ENCODE assay signal across 1 cellular context in the genomic region with DNA sequence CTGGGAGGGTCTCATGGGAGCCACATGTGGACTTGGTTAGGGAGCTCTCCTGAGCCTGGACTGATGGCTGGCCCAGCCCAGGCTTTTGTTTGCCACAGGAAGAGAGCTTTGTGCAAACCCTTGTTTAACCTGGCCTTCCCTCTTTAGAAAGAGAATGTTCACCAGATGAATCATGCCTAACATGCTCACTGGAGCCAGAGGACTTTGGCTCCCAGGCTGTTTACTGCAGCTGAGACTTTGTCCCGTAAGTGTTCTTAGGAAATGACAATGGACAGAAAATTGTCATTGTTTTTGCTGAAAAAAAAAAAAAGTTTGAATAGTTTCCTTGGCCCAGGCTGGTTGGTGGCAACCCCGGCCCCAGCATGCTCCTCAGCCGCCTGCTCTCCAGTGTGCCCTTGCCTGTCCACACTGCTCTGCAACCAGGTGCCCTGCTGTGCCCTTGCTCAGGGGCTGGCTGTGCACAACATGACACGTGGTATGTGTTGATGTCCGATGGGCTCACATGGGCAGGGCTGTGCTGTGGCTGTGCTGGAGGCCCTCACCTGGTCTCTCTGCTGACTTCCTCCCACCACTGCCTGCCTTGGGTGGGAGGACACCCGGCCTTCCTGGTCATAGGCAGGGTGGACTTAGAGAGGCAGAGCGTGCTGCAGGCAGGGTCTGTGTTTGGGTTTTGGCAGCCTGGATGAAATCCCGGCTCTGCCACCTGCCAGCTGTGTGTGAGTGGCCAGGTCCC.
TF ChIP-seq lines count a peak whose summit lies in the region.

No MANE protein-coding gene starts in this region.

TF ChIP-seq in HepG2, 621 proteins besides CTCF, POLR2A, EP300 and RAD21 (continued from another document and continues in another):
- TF ChIP-seq KDM5A (IDR thresholded peaks at IDR 0.05; ENCODE audit: borderline replicate concordance, low read length) (no peak), TBL1XR1 (IDR thresholded peaks at IDR 0.05; ENCODE audit: borderline replicate concordance, low read length, partially characterized antibody) (no peak), KMT2A (CRISPR knock-in tag; IDR thresholded peaks at IDR 0.05) (no peak), NCOA5 (CRISPR knock-in tag; IDR thresholded peaks at IDR 0.05) (no peak), ARNT2 (CRISPR knock-in tag; IDR thresholded peaks at IDR 0.05; ENCODE audit: low read depth) (peak; percentile 51; the same call in 1 of the 2 replicates), SRSF9 (IDR thresholded peaks at IDR 0.05; ENCODE audit: borderline replicate concordance, insufficient read depth, low read depth, low read length, poor library complexity, severe bottlenecking) (no peak), ZSCAN22 (CRISPR knock-in tag; IDR thresholded peaks at IDR 0.05) (peak; percentile 54; the same call in 1 of the 2 replicates), RBM22 (optimal IDR thresholded peaks at IDR 0.05; ENCODE audit: low read length) (no peak), IRF2 (CRISPR knock-in tag; IDR thresholded peaks at IDR 0.05) (peak; percentile 75; the same call in 1 of the 2 replicates), MAFK (conservative IDR thresholded peaks at IDR 0.05 in 1 of 2, IDR thresholded peaks at IDR 0.05 in 1 of 2; ENCODE audit: low read length in 2 of 2) (peak in 1 of 2 experiments; percentile 43; a peak in 2 of 4 replicates), RARA (CRISPR knock-in tag; IDR thresholded peaks at IDR 0.05) (peak; percentile 75), PTBP1 (IDR thresholded peaks at IDR 0.05; ENCODE audit: low read depth, low read length, poor library complexity, severe bottlenecking) (no peak), TAF15 (IDR thresholded peaks at IDR 0.05; ENCODE audit: low read depth, low read length, poor library complexity, severe bottlenecking) (no peak), ZNF558 (CRISPR knock-in tag; IDR thresholded peaks at IDR 0.05; ENCODE audit: borderline replicate concordance) (no peak), ZFP1 (CRISPR knock-in tag; IDR thresholded peaks at IDR 0.05) (0 out of 2 replicates have a peak, but pooled peaks have one; percentile 2), SUZ12 (IDR thresholded peaks at IDR 0.05; ENCODE audit: low read depth, low read length) (no peak), TAF1 (CRISPR knock-in tag; IDR thresholded peaks at IDR 0.05) (no peak; the same call in 1 of the 2 replicates), ZNF543 (CRISPR knock-in tag; IDR thresholded peaks at IDR 0.05) (peak; percentile 91), ZNF326 (CRISPR knock-in tag; IDR thresholded peaks at IDR 0.05; ENCODE audit: borderline replicate concordance) (no peak), ZNF382 (CRISPR knock-in tag; IDR thresholded peaks at IDR 0.05; ENCODE audit: borderline replicate concordance) (no peak), YEATS2 (CRISPR knock-in tag; IDR thresholded peaks at IDR 0.05; ENCODE audit: borderline replicate concordance) (no peak), ZNF569 (CRISPR knock-in tag; IDR thresholded peaks at IDR 0.05; ENCODE audit: borderline replicate concordance) (no peak), KAT2B (IDR thresholded peaks at IDR 0.05; ENCODE audit: borderline replicate concordance, low read depth, low read length) (no peak), JUNB (CRISPR knock-in tag; IDR thresholded peaks at IDR 0.05; ENCODE audit: borderline replicate concordance) (peak; percentile 54; the same call in 1 of the 2 replicates), SRF (IDR thresholded peaks at IDR 0.05; ENCODE audit: low read depth, low read length) (no peak), MATR3 (CRISPR knock-in tag; IDR thresholded peaks at IDR 0.05) (no peak)
- TF ChIP-seq, protein P1, sequence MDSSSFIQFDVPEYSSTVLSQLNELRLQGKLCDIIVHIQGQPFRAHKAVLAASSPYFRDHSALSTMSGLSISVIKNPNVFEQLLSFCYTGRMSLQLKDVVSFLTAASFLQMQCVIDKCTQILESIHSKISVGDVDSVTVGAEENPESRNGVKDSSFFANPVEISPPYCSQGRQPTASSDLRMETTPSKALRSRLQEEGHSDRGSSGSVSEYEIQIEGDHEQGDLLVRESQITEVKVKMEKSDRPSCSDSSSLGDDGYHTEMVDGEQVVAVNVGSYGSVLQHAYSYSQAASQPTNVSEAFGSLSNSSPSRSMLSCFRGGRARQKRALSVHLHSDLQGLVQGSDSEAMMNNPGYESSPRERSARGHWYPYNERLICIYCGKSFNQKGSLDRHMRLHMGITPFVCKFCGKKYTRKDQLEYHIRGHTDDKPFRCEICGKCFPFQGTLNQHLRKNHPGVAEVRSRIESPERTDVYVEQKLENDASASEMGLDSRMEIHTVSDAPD (CRISPR knock-in tag; IDR thresholded peaks at IDR 0.05): no peak
- TF ChIP-seq, protein P2, sequence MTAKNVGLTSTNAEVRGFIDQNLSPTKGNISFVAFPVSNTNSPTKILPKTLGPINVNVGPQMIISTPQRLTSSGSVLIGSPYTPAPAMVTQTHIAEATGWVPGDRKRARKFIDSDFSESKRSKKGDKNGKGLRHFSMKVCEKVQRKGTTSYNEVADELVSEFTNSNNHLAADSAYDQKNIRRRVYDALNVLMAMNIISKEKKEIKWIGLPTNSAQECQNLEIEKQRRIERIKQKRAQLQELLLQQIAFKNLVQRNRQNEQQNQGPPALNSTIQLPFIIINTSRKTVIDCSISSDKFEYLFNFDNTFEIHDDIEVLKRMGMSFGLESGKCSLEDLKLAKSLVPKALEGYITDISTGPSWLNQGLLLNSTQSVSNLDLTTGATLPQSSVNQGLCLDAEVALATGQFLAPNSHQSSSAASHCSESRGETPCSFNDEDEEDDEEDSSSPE (CRISPR knock-in tag; IDR thresholded peaks at IDR 0.05): peak; percentile 60
- TF ChIP-seq, protein P3, sequence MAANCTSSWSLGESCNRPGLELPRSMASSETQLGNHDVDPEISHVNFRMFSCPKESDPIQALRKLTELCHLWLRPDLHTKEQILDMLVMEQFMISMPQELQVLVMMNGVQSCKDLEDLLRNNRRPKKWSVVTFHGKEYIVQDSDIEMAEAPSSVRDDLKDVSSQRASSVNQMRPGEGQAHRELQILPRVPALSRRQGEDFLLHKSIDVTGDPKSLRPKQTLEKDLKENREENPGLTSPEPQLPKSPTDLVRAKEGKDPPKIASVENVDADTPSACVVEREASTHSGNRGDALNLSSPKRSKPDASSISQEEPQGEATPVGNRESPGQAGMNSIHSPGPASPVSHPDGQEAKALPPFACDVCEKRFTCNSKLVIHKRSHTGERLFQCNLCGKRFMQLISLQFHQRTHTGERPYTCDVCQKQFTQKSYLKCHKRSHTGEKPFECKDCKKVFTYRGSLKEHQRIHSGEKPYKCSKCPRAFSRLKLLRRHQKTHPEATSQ (CRISPR knock-in tag; IDR thresholded peaks at IDR 0.05; ENCODE audit: borderline replicate concordance): no peak
- TF ChIP-seq, protein P4, sequence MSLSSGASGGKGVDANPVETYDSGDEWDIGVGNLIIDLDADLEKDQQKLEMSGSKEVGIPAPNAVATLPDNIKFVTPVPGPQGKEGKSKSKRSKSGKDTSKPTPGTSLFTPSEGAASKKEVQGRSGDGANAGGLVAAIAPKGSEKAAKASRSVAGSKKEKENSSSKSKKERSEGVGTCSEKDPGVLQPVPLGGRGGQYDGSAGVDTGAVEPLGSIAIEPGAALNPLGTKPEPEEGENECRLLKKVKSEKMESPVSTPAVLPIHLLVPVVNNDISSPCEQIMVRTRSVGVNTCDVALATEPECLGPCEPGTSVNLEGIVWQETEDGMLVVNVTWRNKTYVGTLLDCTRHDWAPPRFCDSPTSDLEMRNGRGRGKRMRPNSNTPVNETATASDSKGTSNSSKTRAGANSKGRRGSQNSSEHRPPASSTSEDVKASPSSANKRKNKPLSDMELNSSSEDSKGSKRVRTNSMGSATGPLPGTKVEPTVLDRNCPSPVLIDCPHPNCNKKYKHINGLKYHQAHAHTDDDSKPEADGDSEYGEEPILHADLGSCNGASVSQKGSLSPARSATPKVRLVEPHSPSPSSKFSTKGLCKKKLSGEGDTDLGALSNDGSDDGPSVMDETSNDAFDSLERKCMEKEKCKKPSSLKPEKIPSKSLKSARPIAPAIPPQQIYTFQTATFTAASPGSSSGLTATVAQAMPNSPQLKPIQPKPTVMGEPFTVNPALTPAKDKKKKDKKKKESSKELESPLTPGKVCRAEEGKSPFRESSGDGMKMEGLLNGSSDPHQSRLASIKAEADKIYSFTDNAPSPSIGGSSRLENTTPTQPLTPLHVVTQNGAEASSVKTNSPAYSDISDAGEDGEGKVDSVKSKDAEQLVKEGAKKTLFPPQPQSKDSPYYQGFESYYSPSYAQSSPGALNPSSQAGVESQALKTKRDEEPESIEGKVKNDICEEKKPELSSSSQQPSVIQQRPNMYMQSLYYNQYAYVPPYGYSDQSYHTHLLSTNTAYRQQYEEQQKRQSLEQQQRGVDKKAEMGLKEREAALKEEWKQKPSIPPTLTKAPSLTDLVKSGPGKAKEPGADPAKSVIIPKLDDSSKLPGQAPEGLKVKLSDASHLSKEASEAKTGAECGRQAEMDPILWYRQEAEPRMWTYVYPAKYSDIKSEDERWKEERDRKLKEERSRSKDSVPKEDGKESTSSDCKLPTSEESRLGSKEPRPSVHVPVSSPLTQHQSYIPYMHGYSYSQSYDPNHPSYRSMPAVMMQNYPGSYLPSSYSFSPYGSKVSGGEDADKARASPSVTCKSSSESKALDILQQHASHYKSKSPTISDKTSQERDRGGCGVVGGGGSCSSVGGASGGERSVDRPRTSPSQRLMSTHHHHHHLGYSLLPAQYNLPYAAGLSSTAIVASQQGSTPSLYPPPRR (CRISPR knock-in tag; IDR thresholded peaks at IDR 0.05; ENCODE audit: borderline replicate concordance): peak; percentile 88
- TF ChIP-seq, protein P5, sequence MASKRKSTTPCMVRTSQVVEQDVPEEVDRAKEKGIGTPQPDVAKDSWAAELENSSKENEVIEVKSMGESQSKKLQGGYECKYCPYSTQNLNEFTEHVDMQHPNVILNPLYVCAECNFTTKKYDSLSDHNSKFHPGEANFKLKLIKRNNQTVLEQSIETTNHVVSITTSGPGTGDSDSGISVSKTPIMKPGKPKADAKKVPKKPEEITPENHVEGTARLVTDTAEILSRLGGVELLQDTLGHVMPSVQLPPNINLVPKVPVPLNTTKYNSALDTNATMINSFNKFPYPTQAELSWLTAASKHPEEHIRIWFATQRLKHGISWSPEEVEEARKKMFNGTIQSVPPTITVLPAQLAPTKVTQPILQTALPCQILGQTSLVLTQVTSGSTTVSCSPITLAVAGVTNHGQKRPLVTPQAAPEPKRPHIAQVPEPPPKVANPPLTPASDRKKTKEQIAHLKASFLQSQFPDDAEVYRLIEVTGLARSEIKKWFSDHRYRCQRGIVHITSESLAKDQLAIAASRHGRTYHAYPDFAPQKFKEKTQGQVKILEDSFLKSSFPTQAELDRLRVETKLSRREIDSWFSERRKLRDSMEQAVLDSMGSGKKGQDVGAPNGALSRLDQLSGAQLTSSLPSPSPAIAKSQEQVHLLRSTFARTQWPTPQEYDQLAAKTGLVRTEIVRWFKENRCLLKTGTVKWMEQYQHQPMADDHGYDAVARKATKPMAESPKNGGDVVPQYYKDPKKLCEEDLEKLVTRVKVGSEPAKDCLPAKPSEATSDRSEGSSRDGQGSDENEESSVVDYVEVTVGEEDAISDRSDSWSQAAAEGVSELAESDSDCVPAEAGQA (IDR thresholded peaks at IDR 0.05; ENCODE audit: low read depth): no peak
- TF ChIP-seq, protein P5 (CRISPR knock-in tag; IDR thresholded peaks at IDR 0.05; ENCODE audit: borderline replicate concordance): no peak
- TF ChIP-seq, protein P6, sequence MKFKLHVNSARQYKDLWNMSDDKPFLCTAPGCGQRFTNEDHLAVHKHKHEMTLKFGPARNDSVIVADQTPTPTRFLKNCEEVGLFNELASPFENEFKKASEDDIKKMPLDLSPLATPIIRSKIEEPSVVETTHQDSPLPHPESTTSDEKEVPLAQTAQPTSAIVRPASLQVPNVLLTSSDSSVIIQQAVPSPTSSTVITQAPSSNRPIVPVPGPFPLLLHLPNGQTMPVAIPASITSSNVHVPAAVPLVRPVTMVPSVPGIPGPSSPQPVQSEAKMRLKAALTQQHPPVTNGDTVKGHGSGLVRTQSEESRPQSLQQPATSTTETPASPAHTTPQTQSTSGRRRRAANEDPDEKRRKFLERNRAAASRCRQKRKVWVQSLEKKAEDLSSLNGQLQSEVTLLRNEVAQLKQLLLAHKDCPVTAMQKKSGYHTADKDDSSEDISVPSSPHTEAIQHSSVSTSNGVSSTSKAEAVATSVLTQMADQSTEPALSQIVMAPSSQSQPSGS (CRISPR knock-in tag; IDR thresholded peaks at IDR 0.05): peak; percentile 55
- TF ChIP-seq, protein P7, sequence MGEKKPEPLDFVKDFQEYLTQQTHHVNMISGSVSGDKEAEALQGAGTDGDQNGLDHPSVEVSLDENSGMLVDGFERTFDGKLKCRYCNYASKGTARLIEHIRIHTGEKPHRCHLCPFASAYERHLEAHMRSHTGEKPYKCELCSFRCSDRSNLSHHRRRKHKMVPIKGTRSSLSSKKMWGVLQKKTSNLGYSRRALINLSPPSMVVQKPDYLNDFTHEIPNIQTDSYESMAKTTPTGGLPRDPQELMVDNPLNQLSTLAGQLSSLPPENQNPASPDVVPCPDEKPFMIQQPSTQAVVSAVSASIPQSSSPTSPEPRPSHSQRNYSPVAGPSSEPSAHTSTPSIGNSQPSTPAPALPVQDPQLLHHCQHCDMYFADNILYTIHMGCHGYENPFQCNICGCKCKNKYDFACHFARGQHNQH (CRISPR knock-in tag; IDR thresholded peaks at IDR 0.05): peak; percentile 89; the same call in 1 of the 2 replicates
- TF ChIP-seq, protein P8, sequence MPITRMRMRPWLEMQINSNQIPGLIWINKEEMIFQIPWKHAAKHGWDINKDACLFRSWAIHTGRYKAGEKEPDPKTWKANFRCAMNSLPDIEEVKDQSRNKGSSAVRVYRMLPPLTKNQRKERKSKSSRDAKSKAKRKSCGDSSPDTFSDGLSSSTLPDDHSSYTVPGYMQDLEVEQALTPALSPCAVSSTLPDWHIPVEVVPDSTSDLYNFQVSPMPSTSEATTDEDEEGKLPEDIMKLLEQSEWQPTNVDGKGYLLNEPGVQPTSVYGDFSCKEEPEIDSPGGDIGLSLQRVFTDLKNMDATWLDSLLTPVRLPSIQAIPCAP (CRISPR knock-in tag; IDR thresholded peaks at IDR 0.05; ENCODE audit: low read depth): peak; percentile 55; the same call in 1 of the 2 replicates
